ENCODE assay signal across 1 cellular context in genomic region chr12:124395986-124396385, GRCh38.
TF ChIP-seq lines count a peak whose summit lies in the region.

No MANE protein-coding gene starts in this region.

TF ChIP-seq in HCT116, 20 proteins besides CTCF, POLR2A, EP300 and RAD21 (continued from another document):
- TF ChIP-seq POLR2AphosphoS5 (IDR thresholded peaks at IDR 0.05; ENCODE audit: low read depth, low read length), result no peak
TF ChIP-seq in HCT116: peak in this region for 0.
